Comparison of ENCODE assay signal across 27 cellular contexts in genomic region chr20:23879811-23880374, GRCh38. TPM values are rescaled to one million over a fixed set of nuclear protein-coding genes. Genes with fewer than 3 reads are reported as not detected.
DNase-seq lines count a peak whose midpoint lies in the region; FAIRE-seq lines count a peak whose summit lies in the region.
"Had no signal": no experiment of that assay in that cellular context is flagged by ENCODE, and none has a peak within 500 bp of the region (broad histone marks: within the 10 kb centered on the region; RNA-seq: fewer than 3 reads in every experiment).

No MANE protein-coding gene starts in this region.

- H3K27me3 ChIP-seq in mesenchymal stem cell (ENCODE audit: control insufficient read depth in 1 of 2, insufficient read depth in 1 of 2, low read length in 2 of 2), result peaks cover 0 to 76% of the 10 kb centered on the region in 2 experiments
- no peaks in the 10 kb centered on the region for H3K27me3 ChIP-seq in HAP-1 (ENCODE audit: low read depth)

- H3K79me1 ChIP-seq in mesenchymal stem cell (replicated peaks; ENCODE audit: low read length, poor library complexity, severe bottlenecking), result no peaks in the 10 kb centered on the region

- H2BK5ac ChIP-seq in mesenchymal stem cell (ENCODE audit: low read depth, low read length, poor library complexity, severe bottlenecking), result no peak overlapping the region

- DNase-seq in A172 (ENCODE audit: low spot score) (peak; percentile 21), RCC 7860 (ENCODE audit: low spot score) (peak; percentile 80), islet precursor cell (peak; percentile 82), mesenchymal stem cell (no peak), UCSD-AML1 (lab: John Stamatoyannopoulos, UW; ENCODE audit: unreplicated experiment) (no peak), activated gamma-delta T cell treated with Interleukin-2 at 50 U/mL for 16 hours (no peak), HAP-1 (ENCODE audit: low spot score in 2 of 2) (no peak)
- DNase-seq in stimulated activated CD4-positive, alpha-beta T cell treated with anti-CD3 and anti-CD28 coated beads, Interleukin-15, amount 100 ng/mL, for 24 hours, result no peak
- DNase-seq: 8988T; activated CD4-positive, alpha-beta memory T cell treated with anti-CD3 and anti-CD28 coated beads, Interleukin-2, amount 10 ng/mL, durations not matched to agents 7 days and 5 days; activated CD4-positive, CD25-positive, alpha-beta regulatory T cell treated with anti-CD3 and anti-CD28 coated beads, Interleukin-2, amount 50 U/mL, for 72 hours; activated CD8-positive, alpha-beta memory T cell treated with anti-CD3 and anti-CD28 coated beads, Interleukin-2, amount 50 U/mL, for 48 hours; anterior cingulate cortex; caudate nucleus; hippocampal formation; NCI-H1436 treated with DMSO at 0.1 percent for 48 hours; NCI-H748 treated with DMSO at 0.1 percent for 48 hours had no signal

- no peak overlapping the region for H3K4ac ChIP-seq in mesenchymal stem cell (ENCODE audit: low read depth in 1 of 2, low read length in 2 of 2)

- no peak overlapping the region for H4K8ac ChIP-seq in mesenchymal stem cell (ENCODE audit: low read length)

- H3K4me3 ChIP-seq in mesenchymal stem cell (ENCODE audit: insufficient read depth in 1 of 2, low read depth in 1 of 2, low read length in 2 of 2) (no peak overlapping the region), HAP-1 (no peak overlapping the region)
- H3K4me3 ChIP-seq: SK-N-MC, thoracic aorta had no signal

- H2BK12ac ChIP-seq in mesenchymal stem cell (ENCODE audit: low read length in 2 of 2), result no peak overlapping the region

- peaks cover 17% of the 10 kb centered on the region for H3K4me1 ChIP-seq in mesenchymal stem cell (ENCODE audit: control insufficient read depth, insufficient read depth, low read depth, low read length)
- no peaks in the 10 kb centered on the region for H3K4me1 ChIP-seq in HAP-1

- no peak overlapping the region for H2AK5ac ChIP-seq in mesenchymal stem cell (ENCODE audit: low read length, severe bottlenecking)

- H2BK120ac ChIP-seq in mesenchymal stem cell (ENCODE audit: low read depth, low read length), result no peak overlapping the region

- in situ Hi-C loops in HAP-1 (cut with MboI; ENCODE audit: low sequenced_read_pairs), result no loop called here

- no peak overlapping the region for H4K91ac ChIP-seq in mesenchymal stem cell (ENCODE audit: low read length)

- no peak overlapping the region for H3K14ac ChIP-seq in mesenchymal stem cell (ENCODE audit: low read length in 2 of 2)

- H3K36me3 ChIP-seq in mesenchymal stem cell (ENCODE audit: control insufficient read depth in 1 of 2, insufficient read depth in 2 of 2, low read depth in 1 of 2, low read length in 2 of 2), result no peaks in the 10 kb centered on the region
- H3K36me3 ChIP-seq in HAP-1 (replicated peaks), result no peaks in the 10 kb centered on the region
- H3K36me3 ChIP-seq: thoracic aorta had no signal

- FAIRE-seq in RCC 7860 (lab: Jason Lieb, UNC), result peak; percentile 61
- FAIRE-seq: frontal cortex, GM12891, H54, HTR-8/SVneo had no signal

- no peak overlapping the region for H3K18ac ChIP-seq in mesenchymal stem cell (ENCODE audit: low read depth in 1 of 2, low read length in 2 of 2)

- H3K23ac ChIP-seq in mesenchymal stem cell (ENCODE audit: low read length in 2 of 2), result no peak overlapping the region

- peak overlapping the region; percentile 38 for H3K27ac ChIP-seq in mesenchymal stem cell (ENCODE audit: low read length, poor library complexity, severe bottlenecking)
- H3K27ac ChIP-seq: KMS-11, SK-N-MC, thoracic aorta had no signal

- 53% methylated on average over 7 of the region's 8 CpGs for WGBS in mesenchymal stem cell

- H3K9ac ChIP-seq in mesenchymal stem cell (ENCODE audit: low read length), result no peak overlapping the region
- H3K9ac ChIP-seq: KMS-11 had no signal

- H3K9me3 ChIP-seq in mesenchymal stem cell (ENCODE audit: control insufficient read depth, low read length) (no peaks in the 10 kb centered on the region), HAP-1 (no peaks in the 10 kb centered on the region)
- H3K9me3 ChIP-seq: thoracic aorta had no signal

- no peak overlapping the region for H2BK15ac ChIP-seq in mesenchymal stem cell (ENCODE audit: low read depth, poor library complexity, severe bottlenecking)

- no peak overlapping the region for H2AFZ ChIP-seq in mesenchymal stem cell (ENCODE audit: low read depth, low read length)

- no peak overlapping the region for H3K4me2 ChIP-seq in mesenchymal stem cell (ENCODE audit: low read length, poor library complexity, severe bottlenecking)
- H3K4me2 ChIP-seq: KMS-11 had no signal

RNA-seq across cellular contexts. Expression of gene CST5, which starts 0.3 kb away (rescaled TPM):
- total RNA-seq in A172 (2014; rRNA removed; shearing (Covaris generic)), result not detected in 2 replicates
- polyA plus RNA-seq in mesenchymal stem cell (2013, experiment 1 of 2), result not detected
- polyA plus RNA-seq in mesenchymal stem cell (2013, experiment 2 of 2), result not detected
- total RNA-seq: activated CD4-positive, alpha-beta memory T cell treated with anti-CD3 and anti-CD28 coated beads, Interleukin-2, amount 10 ng/mL, durations not matched to agents 7 days and 5 days; esophagus mucosa; frontal cortex; pulmonary artery endothelial cell; skeletal muscle tissue; thoracic aorta had no signal

RNA-seq across cellular contexts. Expression of gene CST2, which starts 53.4 kb away (rescaled TPM):
- total RNA-seq in A172 (2014; rRNA removed; shearing (Covaris generic)), result not detected in 2 replicates
- not detected for polyA plus RNA-seq in mesenchymal stem cell (2013, experiment 1 of 2)
- polyA plus RNA-seq in mesenchymal stem cell (2013, experiment 2 of 2), result not detected
- total RNA-seq: activated CD4-positive, alpha-beta memory T cell treated with anti-CD3 and anti-CD28 coated beads, Interleukin-2, amount 10 ng/mL, durations not matched to agents 7 days and 5 days; esophagus mucosa; frontal cortex; pulmonary artery endothelial cell; skeletal muscle tissue; thoracic aorta had no signal

Comparison
In these comparisons a context has a peak if more than half of its experiments do, and no peak if none do; other contexts are left out.
1. DNase-seq: peak in A172 (single experiment), RCC 7860 (single experiment) and islet precursor cell (single experiment); none in mesenchymal stem cell (single experiment), UCSD-AML1 (single experiment), activated gamma-delta T cell treated with Interleukin-2 at 50 U/mL for 16 hours (single experiment), stimulated activated CD4-positive, alpha-beta T cell treated with anti-CD3 and anti-CD28 coated beads, Interleukin-15, amount 100 ng/mL, for 24 hours (single experiment) and HAP-1 (0 of 2).